ENCODE assay signal across 10 cellular contexts in genomic region chr4:142282870-142283431, GRCh38.
DNase-seq lines count a peak whose midpoint lies in the region; ATAC-seq, FAIRE-seq and TF ChIP-seq lines count a peak whose summit lies in the region.
"Had no signal": no experiment of that assay in that cellular context is flagged by ENCODE, and none has a peak within 500 bp of the region (broad histone marks: within the 10 kb centered on the region; RNA-seq: fewer than 3 reads in every experiment).

No MANE protein-coding gene starts in this region.

- no peak overlapping the region for H3K9ac ChIP-seq in OCI-LY1 (ENCODE audit: low read length)

- H3K36me3 ChIP-seq in OCI-LY1 (ENCODE audit: insufficient read depth, low read length) (no peaks in the 10 kb centered on the region), gastroesophageal sphincter (no peaks in the 10 kb centered on the region), vagina (no peaks in the 10 kb centered on the region)
- H3K36me3 ChIP-seq: uterus had no signal

- H3K9me2 ChIP-seq in OCI-LY1 (ENCODE audit: low read depth, low read length), result no peaks in the 10 kb centered on the region

- H3K79me2 ChIP-seq in OCI-LY1 (ENCODE audit: insufficient read depth, low read length), result no peaks in the 10 kb centered on the region

- TF ChIP-seq POLR2A in gastroesophageal sphincter (IDR thresholded peaks at IDR 0.05) (no peak), vagina (IDR thresholded peaks at IDR 0.05) (no peak)

- H3K4me1 ChIP-seq in OCI-LY1 (ENCODE audit: insufficient read depth, low read length, severe bottlenecking) (no peaks in the 10 kb centered on the region), gastroesophageal sphincter (no peaks in the 10 kb centered on the region), vagina (no peaks in the 10 kb centered on the region)
- H3K4me1 ChIP-seq: uterus had no signal

- no peaks in the 10 kb centered on the region for H4K20me1 ChIP-seq in OCI-LY1 (ENCODE audit: insufficient read depth, low read length)

- TF ChIP-seq EP300 in gastroesophageal sphincter (IDR thresholded peaks at IDR 0.05), result no peak

- no peak overlapping the region for H2AFZ ChIP-seq in OCI-LY1 (ENCODE audit: low read length)

- no peaks in the 10 kb centered on the region for H3F3A ChIP-seq in OCI-LY1 (ENCODE audit: insufficient read depth, low read length)

- H3K4me3 ChIP-seq in OCI-LY1 (ENCODE audit: low read depth, low read length, poor library complexity, severe bottlenecking), result no peak overlapping the region
- H3K4me3 ChIP-seq in gastroesophageal sphincter, result no peak overlapping the region
- H3K4me3 ChIP-seq in vagina, result no peak overlapping the region
- H3K4me3 ChIP-seq: uterus had no signal

- 33 to 35% methylated on average over 2 of the region's 2 CpGs for WGBS in gastroesophageal sphincter (ENCODE audit: low coverage in 1 of 2), 2 donors

- FAIRE-seq in frontal cortex (lab: Jason Lieb, UNC), result no peak

- no peak overlapping the region for H3K4me2 ChIP-seq in OCI-LY1 (ENCODE audit: low read length)

- no peak for ATAC-seq in gastroesophageal sphincter
- ATAC-seq: activated T-helper 17 cell treated with anti-CD3 and anti-CD28 coated beads, Interleukin-2, amount 50 U/mL, for 72 hours had no signal

- peak; percentile 26 for DNase-seq in stimulated activated CD4-positive, alpha-beta T cell treated with anti-CD3 and anti-CD28 coated beads, Interleukin-15, amount 100 ng/mL, for 24 hours
- no peak for DNase-seq in stimulated activated CD4-positive, alpha-beta T cell treated with anti-CD3 and anti-CD28 coated beads, Interleukin-1b, Interleukin-23, amount 100 ng/mL, for 48 hours
- no peak for DNase-seq in vagina (ENCODE audit: extremely low spot score in 2 of 2)
- no peak for DNase-seq in AG08396 (ENCODE audit: low spot score)
- no peak for DNase-seq in frontal cortex (ENCODE audit: low spot score in 2 of 2)
- no peak for DNase-seq in hippocampal formation (lab: John Stamatoyannopoulos, UW)
- DNase-seq: uterus had no signal

- H3K27ac ChIP-seq in OCI-LY1 (ENCODE audit: low read depth, low read length, poor library complexity, severe bottlenecking) (no peak overlapping the region), gastroesophageal sphincter (no peak overlapping the region), vagina (no peak overlapping the region)
- H3K27ac ChIP-seq: uterus had no signal

- intact Hi-C loops in vagina (cut with DNase I), result no loop called here

- TF ChIP-seq CTCF in OCI-LY1 (IDR thresholded peaks at IDR 0.05; ENCODE audit: low read length) (peak; percentile 58), gastroesophageal sphincter (IDR thresholded peaks at IDR 0.05) (peak; percentile 21 to 47 (median 34)), vagina (IDR thresholded peaks at IDR 0.05) (peak in 2 of 3 experiments; percentile 24 to 33)

- H3K27me3 ChIP-seq in OCI-LY1 (ENCODE audit: insufficient read depth, low read length) (no peaks in the 10 kb centered on the region), gastroesophageal sphincter (no peaks in the 10 kb centered on the region), vagina (no peaks in the 10 kb centered on the region)
- H3K27me3 ChIP-seq: uterus had no signal

- H3K9me3 ChIP-seq in OCI-LY1 (ENCODE audit: low read length) (no peaks in the 10 kb centered on the region), gastroesophageal sphincter (no peaks in the 10 kb centered on the region), vagina (no peaks in the 10 kb centered on the region)
- H3K9me3 ChIP-seq: uterus had no signal
